19 cellular contexts compared by ENCODE assay signal in genomic region chr14:49988080-49988990, GRCh38.
DNase-seq lines count a peak whose midpoint lies in the region; ATAC-seq, FAIRE-seq and TF ChIP-seq lines count a peak whose summit lies in the region.
"Had no signal": no experiment of that assay in that cellular context is flagged by ENCODE, and none has a peak within 500 bp of the region (broad histone marks: within the 10 kb centered on the region; RNA-seq: fewer than 3 reads in every experiment).

No MANE protein-coding gene starts in this region.

- intact Hi-C loops in IMR-90 (cut with micrococcal nuclease): no loop called here
- intact Hi-C loops in thyroid gland (cut with DNase I): no loop called here

- H2AFZ ChIP-seq in IMR-90 (replicated peaks; ENCODE audit: low read length, poor library complexity) (peak overlapping the region; percentile 34), osteoblast (ENCODE audit: low read length) (peak overlapping the region; percentile 47)

- H2BK5ac ChIP-seq in IMR-90 (ENCODE audit: low read depth, low read length, poor library complexity, severe bottlenecking): peak overlapping the region; percentile 91

- no peak overlapping the region for H3K9ac ChIP-seq in IMR-90 (ENCODE audit: low read depth, low read length)

- H3K9me1 ChIP-seq in IMR-90 (ENCODE audit: insufficient read depth, low read length): peaks cover 11% of the 10 kb centered on the region

- POLR2A ChIA-PET in A549 (lab: Yijun Ruan, JAX): interaction anchor here (0.6 kb wide), 1 partner anchor 289 kb away, joined by 4 read pairs; no protein-coding TSS in a partner anchor
- POLR2A ChIA-PET in IMR-90 (lab: Charles Lee; ENCODE audit: unreplicated experiment): no interaction called here

- dilution Hi-C loops in IMR-90 (cut with HindIII; ENCODE audit: low sequenced_read_pairs, unreplicated experiment): loop anchor here (25.0 kb wide), 1 partner anchor 126 kb away; the partner anchor contains the start of gene NEMF

- CTCF ChIA-PET in A549 (lab: Yijun Ruan, JAX) (interaction anchor here (0.5 to 1.4 kb wide), 4 partner anchors 12 to 135 kb away, joined by 3 to 4 read pairs (median 4); no protein-coding TSS in a partner anchor), IMR-90 (lab: Yijun Ruan, JAX) (interaction anchor here (1.1 kb wide), 1 partner anchor 122 kb away, joined by 7 read pairs; no protein-coding TSS in a partner anchor)

- no peaks in the 10 kb centered on the region for H3K9me3 Mint-ChIP-seq in activated naive CD8-positive, alpha-beta T cell treated with anti-CD3 and anti-CD28 coated beads, Interleukin-2, amount 50 U/mL, for 24 hours
- H3K9me3 Mint-ChIP-seq: activated naive CD4-positive, alpha-beta T cell treated with anti-CD3 and anti-CD28 coated beads, Interleukin-2, amount 10 ng/mL, durations not matched to agents 7 days and 5 days; central memory CD8-positive, alpha-beta T cell; memory B cell had no signal

- H2AK9ac ChIP-seq in IMR-90 (replicated peaks; ENCODE audit: low read depth, low read length, poor library complexity): peak overlapping the region; percentile 68

- peak overlapping the region; percentile 85 for H4K5ac ChIP-seq in IMR-90 (ENCODE audit: low read depth, low read length)

- TF ChIP-seq POLR2A in A549 (IDR thresholded peaks at IDR 0.05; ENCODE audit: low read length) (no peak), IMR-90 (IDR thresholded peaks at IDR 0.05; ENCODE audit: low read depth, low read length) (no peak), thyroid gland (IDR thresholded peaks at IDR 0.05) (no peak)

- H3K4me2 ChIP-seq in A549: peak overlapping the region; percentile 69
- H3K4me2 ChIP-seq in IMR-90 (ENCODE audit: low read depth, low read length): no peak overlapping the region
- no peak overlapping the region for H3K4me2 ChIP-seq in osteoblast (ENCODE audit: insufficient read depth, low read length)

- H2AK5ac ChIP-seq in IMR-90 (ENCODE audit: low read depth, low read length): peak overlapping the region; percentile 53

- H3K27me3 ChIP-seq in IMR-90 (ENCODE audit: control insufficient read depth, insufficient read depth, low read length): no peaks in the 10 kb centered on the region
- no peaks in the 10 kb centered on the region for H3K27me3 ChIP-seq in osteoblast (ENCODE audit: insufficient read depth, low read length)
- no peaks in the 10 kb centered on the region for H3K27me3 ChIP-seq in thyroid gland

- no peak overlapping the region for H3K27ac Mint-ChIP-seq in activated naive CD8-positive, alpha-beta T cell treated with anti-CD3 and anti-CD28 coated beads, Interleukin-2, amount 50 U/mL, for 24 hours
- H3K27ac Mint-ChIP-seq: activated naive CD4-positive, alpha-beta T cell treated with anti-CD3 and anti-CD28 coated beads, Interleukin-2, amount 10 ng/mL, durations not matched to agents 7 days and 5 days; memory B cell had no signal

- H3K4me3 ChIP-seq in A549: no peak overlapping the region
- H3K4me3 ChIP-seq in IMR-90 (ENCODE audit: insufficient read depth, low read depth, low read length): no peak overlapping the region
- H3K4me3 ChIP-seq in osteoblast (ENCODE audit: insufficient read depth, low read length): no peak overlapping the region
- no peak overlapping the region for H3K4me3 ChIP-seq in thyroid gland (replicated peaks in 1 of 3)

- peaks cover 85% of the 10 kb centered on the region for H3K4me1 ChIP-seq in A549
- H3K4me1 ChIP-seq in IMR-90 (ENCODE audit: control insufficient read depth, insufficient read depth, low read length): peaks cover 22% of the 10 kb centered on the region
- H3K4me1 ChIP-seq in osteoblast (ENCODE audit: insufficient read depth, low read length): peaks cover 40% of the 10 kb centered on the region
- peaks cover 0 to 10% of the 10 kb centered on the region in 2 donors for H3K4me1 ChIP-seq in thyroid gland

- H3K27me3 Mint-ChIP-seq in activated naive CD8-positive, alpha-beta T cell treated with anti-CD3 and anti-CD28 coated beads, Interleukin-2, amount 50 U/mL, for 24 hours: no peaks in the 10 kb centered on the region
- H3K27me3 Mint-ChIP-seq: activated naive CD4-positive, alpha-beta T cell treated with anti-CD3 and anti-CD28 coated beads, Interleukin-2, amount 10 ng/mL, durations not matched to agents 7 days and 5 days; central memory CD8-positive, alpha-beta T cell; memory B cell had no signal

- peak overlapping the region; percentile 93 for H4K91ac ChIP-seq in IMR-90 (ENCODE audit: insufficient read depth, low read depth, low read length)

- H3K36me3 Mint-ChIP-seq in activated naive CD8-positive, alpha-beta T cell treated with anti-CD3 and anti-CD28 coated beads, Interleukin-2, amount 50 U/mL, for 24 hours (ENCODE audit: low read depth): peaks cover 2% of the 10 kb centered on the region

- WGBS in A549 (ENCODE audit: missing lambda C conversion rate): 88% methylated on average over 8 of the region's 9 CpGs
- WGBS in IMR-90 (ENCODE audit: extremely low coverage in 2 of 2, insufficient read length in 1 of 2), 2 experiments: 95% methylated on average over 3 of the region's 9 CpGs; no CpG with 5 or more reads in 1 of the 2 experiments
- 87 to 89% methylated on average over 9 of the region's 9 CpGs for WGBS in thyroid gland, 2 donors

- DNase-seq in A549 (ENCODE audit: low read depth in 1 of 2, low spot score in 1 of 2) (no peak), IMR-90 (no peak), cerebellum (ENCODE audit: low spot score) (peak; percentile 41), osteoblast (ENCODE audit: insufficient read length, low spot score, missing footprints) (no peak), NCI-H1436 (lab: John Stamatoyannopoulos, UW) (no peak), thyroid gland (no peak)
- no peak for DNase-seq in activated effector memory CD4-positive, alpha-beta T cell treated with Interleukin-2 at 50 U/mL for 16 hours
- DNase-seq in activated naive CD8-positive, alpha-beta T cell treated with anti-CD3 and anti-CD28 coated beads, Interleukin-2, amount 50 U/mL, for 24 hours: no peak
- DNase-seq: activated naive CD4-positive, alpha-beta T cell treated with anti-CD3 and anti-CD28 coated beads, Interleukin-2, amount 10 ng/mL, durations not matched to agents 7 days and 5 days; DMS 273 treated with DMSO at 0.1 percent for 48 hours; NCI-H1694 treated with DMSO at 0.1 percent for 48 hours; NCI-H526 treated with DMSO at 0.1 percent for 48 hours; nucleus accumbens; stimulated activated naive CD8-positive, alpha-beta T cell treated with anti-CD3 and anti-CD28 coated beads, Interleukin-15, Interleukin-2, amounts not matched to agents 100 U/mL and 50 U/mL, for 24 hours; WERI-Rb-1 had no signal

- TF ChIP-seq EP300 in A549 (IDR thresholded peaks at IDR 0.05): no peak

- no TSS peak for BruUV-seq in IMR-90 (replicated peaks; lab: Mats Ljungman, UMichigan)

- peak overlapping the region; percentile 94 for H3K4ac ChIP-seq in IMR-90 (ENCODE audit: low read depth, low read length)

- peaks cover 0 to 9% of the 10 kb centered on the region in 2 experiments; a peak in 2 of 4 replicates for H3K79me1 ChIP-seq in IMR-90 (ENCODE audit: low read depth in 1 of 2, low read length in 2 of 2)

- H3K4me3 Mint-ChIP-seq in activated naive CD8-positive, alpha-beta T cell treated with anti-CD3 and anti-CD28 coated beads, Interleukin-2, amount 50 U/mL, for 24 hours: no peak overlapping the region
- H3K4me3 Mint-ChIP-seq: activated naive CD4-positive, alpha-beta T cell treated with anti-CD3 and anti-CD28 coated beads, Interleukin-2, amount 10 ng/mL, durations not matched to agents 7 days and 5 days; central memory CD8-positive, alpha-beta T cell; memory B cell had no signal

- in situ Hi-C loops in IMR-90 (cut with MboI; ENCODE audit: low sequenced_read_pairs): no loop called here

- peak overlapping the region; percentile 92 for H3K18ac ChIP-seq in IMR-90 (ENCODE audit: low read depth, low read length)

- TF ChIP-seq RAD21 in A549 (conservative IDR thresholded peaks at IDR 0.05 in 1 of 2, IDR thresholded peaks at IDR 0.05 in 1 of 2) (no peak), IMR-90 (IDR thresholded peaks at IDR 0.05; ENCODE audit: low read length) (no peak)

- H4K20me1 ChIP-seq in IMR-90 (ENCODE audit: insufficient read depth, low read length) (no peaks in the 10 kb centered on the region), osteoblast (ENCODE audit: insufficient read depth, low read length) (no peaks in the 10 kb centered on the region)

- H3K14ac ChIP-seq in IMR-90 (replicated peaks; ENCODE audit: low read depth, low read length): peak overlapping the region; percentile 99

- H3K9me3 ChIP-seq in A549 (no peaks in the 10 kb centered on the region), IMR-90 (ENCODE audit: control insufficient read depth, insufficient read depth, low read length) (no peaks in the 10 kb centered on the region), osteoblast (ENCODE audit: low read depth, low read length) (no peaks in the 10 kb centered on the region), thyroid gland (no peaks in the 10 kb centered on the region)

- ATAC-seq in A549 (no peak), IMR-90 (ENCODE audit: low read depth) (no peak)
- ATAC-seq in activated naive CD8-positive, alpha-beta T cell treated with anti-CD3 and anti-CD28 coated beads, Interleukin-2, amount 50 U/mL, for 24 hours: no peak
- ATAC-seq: stimulated activated naive CD8-positive, alpha-beta T cell treated with anti-CD3 and anti-CD28 coated beads, Interleukin-15, Interleukin-2, amounts not matched to agents 100 U/mL and 50 U/mL, for 24 hours had no signal

- TF ChIP-seq CTCF in A549 (IDR thresholded peaks at IDR 0.05) (no peak), IMR-90 (conservative IDR thresholded peaks at IDR 0.05; ENCODE audit: low read depth, low read length) (no peak), osteoblast (IDR thresholded peaks at IDR 0.05; ENCODE audit: extremely low read depth, low read depth, low read length) (no peak), thyroid gland (IDR thresholded peaks at IDR 0.05) (no peak)

- peak overlapping the region; percentile 98; the same call in 2 of the 3 replicates for H2BK15ac ChIP-seq in IMR-90 (ENCODE audit: low read depth, low read length)

- 0 out of 2 replicates have a peak overlapping the region, but pooled peaks have one; percentile 28 for H3K56ac ChIP-seq in IMR-90 (ENCODE audit: extremely low read depth, insufficient read depth, low read length)

- H2BK120ac ChIP-seq in IMR-90 (ENCODE audit: low read depth, low read length): peak overlapping the region; percentile 94

- H3K36me3 ChIP-seq in IMR-90 (ENCODE audit: control insufficient read depth, insufficient read depth, low read length) (no peaks in the 10 kb centered on the region), osteoblast (ENCODE audit: insufficient read depth, low read length) (no peaks in the 10 kb centered on the region), thyroid gland (no peaks in the 10 kb centered on the region)
- H3K36me3 ChIP-seq: WERI-Rb-1 had no signal

- peak overlapping the region; percentile 54 for H3K23ac ChIP-seq in IMR-90 (ENCODE audit: low read depth, low read length)

- no peak for FAIRE-seq in A549 (lab: Jason Lieb, UNC)
- FAIRE-seq: endothelial cell of umbilical vein, small intestine had no signal

- H4K8ac ChIP-seq in IMR-90 (ENCODE audit: low read depth in 2 of 2, low read length in 2 of 2): peak overlapping the region; percentile 44 to 78; a peak in 3 of 4 replicates

- H2BK20ac ChIP-seq in IMR-90 (ENCODE audit: low read depth, low read length): peak overlapping the region; percentile 93

- no peaks in the 10 kb centered on the region for H3K79me2 ChIP-seq in osteoblast (ENCODE audit: insufficient read depth, low read length)

- peak overlapping the region; percentile 89 to 90 for H3K27ac ChIP-seq in A549
- peak overlapping the region; percentile 81; the same call in 1 of the 2 replicates for H3K27ac ChIP-seq in IMR-90 (ENCODE audit: insufficient read depth, low read length)
- H3K27ac ChIP-seq in osteoblast (ENCODE audit: low read depth, low read length): peak overlapping the region; percentile 96
- H3K27ac ChIP-seq in thyroid gland: no peak overlapping the region
- H3K27ac ChIP-seq: WERI-Rb-1 had no signal

- peaks cover 52% of the 10 kb centered on the region for H3K4me1 Mint-ChIP-seq in activated naive CD8-positive, alpha-beta T cell treated with anti-CD3 and anti-CD28 coated beads, Interleukin-2, amount 50 U/mL, for 24 hours

Comparison
In these comparisons a context has a peak if more than half of its experiments do, and no peak if none do; other contexts are left out.
1. H3K27ac ChIP-seq: peak in A549 (2 of 2), IMR-90 (single experiment) and osteoblast (single experiment); none in thyroid gland (0 of 3).